In genomic region chr10:29811751-29812427, GRCh38 we compare ENCODE assay signal across 1 cellular context.
TF ChIP-seq lines count a peak whose summit lies in the region.

No MANE protein-coding gene starts in this region.

TF ChIP-seq in A549, 52 proteins besides CTCF, POLR2A, EP300 and RAD21 (continued from another document):
- TF ChIP-seq, protein P1, sequence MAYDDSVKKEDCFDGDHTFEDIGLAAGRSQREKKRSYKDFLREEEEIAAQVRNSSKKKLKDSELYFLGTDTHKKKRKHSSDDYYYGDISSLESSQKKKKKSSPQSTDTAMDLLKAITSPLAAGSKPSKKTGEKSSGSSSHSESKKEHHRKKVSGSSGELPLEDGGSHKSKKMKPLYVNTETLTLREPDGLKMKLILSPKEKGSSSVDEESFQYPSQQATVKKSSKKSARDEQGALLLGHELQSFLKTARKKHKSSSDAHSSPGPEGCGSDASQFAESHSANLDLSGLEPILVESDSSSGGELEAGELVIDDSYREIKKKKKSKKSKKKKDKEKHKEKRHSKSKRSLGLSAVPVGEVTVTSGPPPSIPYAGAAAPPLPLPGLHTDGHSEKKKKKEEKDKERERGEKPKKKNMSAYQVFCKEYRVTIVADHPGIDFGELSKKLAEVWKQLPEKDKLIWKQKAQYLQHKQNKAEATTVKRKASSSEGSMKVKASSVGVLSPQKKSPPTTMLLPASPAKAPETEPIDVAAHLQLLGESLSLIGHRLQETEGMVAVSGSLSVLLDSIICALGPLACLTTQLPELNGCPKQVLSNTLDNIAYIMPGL (CRISPR knock-in tag; IDR thresholded peaks at IDR 0.05; ENCODE audit: borderline replicate concordance): no peak
- TF ChIP-seq ZNF302 (CRISPR knock-in tag; IDR thresholded peaks at IDR 0.05) (no peak), SMC3 (IDR thresholded peaks at IDR 0.05) (peak; percentile 27; the same call in 2 of the 3 replicates), HOXB13 (CRISPR knock-in tag; IDR thresholded peaks at IDR 0.05; ENCODE audit: low read depth) (no peak), MAFK (IDR thresholded peaks at IDR 0.05; ENCODE audit: partially characterized antibody) (peak; percentile 25), ZSCAN20 (CRISPR knock-in tag; IDR thresholded peaks at IDR 0.05) (0 out of 2 replicates have a peak, but pooled peaks have one; percentile 48), FOXS1 (CRISPR knock-in tag; IDR thresholded peaks at IDR 0.05) (no peak), KDM1A (IDR thresholded peaks at IDR 0.05; ENCODE audit: low read depth) (no peak), MAX (IDR thresholded peaks at IDR 0.05) (peak; percentile 32; the same call in 1 of the 2 replicates), POLR2AphosphoS2 (conservative IDR thresholded peaks at IDR 0.05; ENCODE audit: low read length) (no peak), PHF8 (IDR thresholded peaks at IDR 0.05; ENCODE audit: borderline replicate concordance, low read depth) (no peak)
- TF ChIP-seq, protein P2, sequence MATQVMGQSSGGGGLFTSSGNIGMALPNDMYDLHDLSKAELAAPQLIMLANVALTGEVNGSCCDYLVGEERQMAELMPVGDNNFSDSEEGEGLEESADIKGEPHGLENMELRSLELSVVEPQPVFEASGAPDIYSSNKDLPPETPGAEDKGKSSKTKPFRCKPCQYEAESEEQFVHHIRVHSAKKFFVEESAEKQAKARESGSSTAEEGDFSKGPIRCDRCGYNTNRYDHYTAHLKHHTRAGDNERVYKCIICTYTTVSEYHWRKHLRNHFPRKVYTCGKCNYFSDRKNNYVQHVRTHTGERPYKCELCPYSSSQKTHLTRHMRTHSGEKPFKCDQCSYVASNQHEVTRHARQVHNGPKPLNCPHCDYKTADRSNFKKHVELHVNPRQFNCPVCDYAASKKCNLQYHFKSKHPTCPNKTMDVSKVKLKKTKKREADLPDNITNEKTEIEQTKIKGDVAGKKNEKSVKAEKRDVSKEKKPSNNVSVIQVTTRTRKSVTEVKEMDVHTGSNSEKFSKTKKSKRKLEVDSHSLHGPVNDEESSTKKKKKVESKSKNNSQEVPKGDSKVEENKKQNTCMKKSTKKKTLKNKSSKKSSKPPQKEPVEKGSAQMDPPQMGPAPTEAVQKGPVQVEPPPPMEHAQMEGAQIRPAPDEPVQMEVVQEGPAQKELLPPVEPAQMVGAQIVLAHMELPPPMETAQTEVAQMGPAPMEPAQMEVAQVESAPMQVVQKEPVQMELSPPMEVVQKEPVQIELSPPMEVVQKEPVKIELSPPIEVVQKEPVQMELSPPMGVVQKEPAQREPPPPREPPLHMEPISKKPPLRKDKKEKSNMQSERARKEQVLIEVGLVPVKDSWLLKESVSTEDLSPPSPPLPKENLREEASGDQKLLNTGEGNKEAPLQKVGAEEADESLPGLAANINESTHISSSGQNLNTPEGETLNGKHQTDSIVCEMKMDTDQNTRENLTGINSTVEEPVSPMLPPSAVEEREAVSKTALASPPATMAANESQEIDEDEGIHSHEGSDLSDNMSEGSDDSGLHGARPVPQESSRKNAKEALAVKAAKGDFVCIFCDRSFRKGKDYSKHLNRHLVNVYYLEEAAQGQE (IDR thresholded peaks at IDR 0.05): no peak
TF ChIP-seq in A549: peak in this region for 13.
